ENCODE assay signal across 19 cellular contexts in genomic region chr22:48758021-48758561, GRCh38.
A peak's percentile ranks its signal among the peaks of the same experiment; 100 is the strongest.
DNase-seq lines count a peak whose midpoint lies in the region; ATAC-seq, FAIRE-seq and TF ChIP-seq lines count a peak whose summit lies in the region.
"Had no signal": no experiment of that assay in that cellular context is flagged by ENCODE, and none has a peak within 500 bp of the region (broad histone marks: within the 10 kb centered on the region; RNA-seq: fewer than 3 reads in every experiment).

No MANE protein-coding gene starts in this region.

- TF ChIP-seq CTCF in esophagus muscularis mucosa (IDR thresholded peaks at IDR 0.05) (no peak), gastrocnemius medialis (IDR thresholded peaks at IDR 0.05 in 4 of 5, conservative IDR thresholded peaks at IDR 0.05 in 1 of 5) (no peak)

- DNase-seq in NCI-H2107 treated with DMSO at 0.1 percent for 48 hours (lab: John Stamatoyannopoulos, UW; ENCODE audit: unreplicated experiment) (peak; percentile 7), NCI-H2107 (lab: John Stamatoyannopoulos, UW) (no peak), NCI-H128 (lab: John Stamatoyannopoulos, UW; ENCODE audit: unreplicated experiment) (peak; percentile 27), esophagus muscularis mucosa (ENCODE audit: extremely low spot score) (peak; percentile 88), small intestine (peak; percentile 2), gastrocnemius medialis (no peak)
- DNase-seq in activated T-helper 1 cell treated with anti-CD3 and anti-CD28 coated beads, Interleukin-12 subunit alpha, Interleukin-12 subunit beta, Interleukin-2, Interleukin-4 antibody, amounts not matched to agents 30 ng/mL and 10 ng/mL and 1 ng/mL, durations not matched to agents 14 hours and 24 hours and 36 hours (ENCODE audit: low spot score): no peak
- DNase-seq: activated naive CD8-positive, alpha-beta T cell treated with anti-CD3 and anti-CD28 coated beads, Interleukin-2, amount 10 ng/mL, durations not matched to agents 7 days and 5 days; GF-D8; kidney glomerular epithelial cell; naive B cell; NCI-H1694 treated with DMSO at 0.1 percent for 48 hours; stimulated activated CD4-positive, alpha-beta T cell treated with anti-CD3 and anti-CD28 coated beads, Interleukin-4, amount 100 ng/mL, for 4 hours had no signal

- peaks cover 0 to 66% (median 0%) of the 10 kb centered on the region in 4 donors for H3K27me3 ChIP-seq in esophagus muscularis mucosa
- H3K27me3 ChIP-seq in small intestine (ENCODE audit: control insufficient read depth in 2 of 2, insufficient read depth in 2 of 2, low read length in 2 of 2): no peaks in the 10 kb centered on the region
- no peaks in the 10 kb centered on the region for H3K27me3 ChIP-seq in gastrocnemius medialis

- no peak overlapping the region for H3K4me3 Mint-ChIP-seq in activated T-helper 1 cell treated with anti-CD3 and anti-CD28 coated beads, Interleukin-12 subunit alpha, Interleukin-12 subunit beta, Interleukin-2, Interleukin-4 antibody, amounts not matched to agents 30 ng/mL and 10 ng/mL and 1 ng/mL, durations not matched to agents 14 hours and 24 hours and 36 hours
- H3K4me3 Mint-ChIP-seq: activated naive CD8-positive, alpha-beta T cell treated with anti-CD3 and anti-CD28 coated beads, Interleukin-2, amount 10 ng/mL, durations not matched to agents 7 days and 5 days; CD8-positive, alpha-beta T cell; IgD-negative memory B cell; naive B cell; stimulated activated memory B cell treated with anti-CD40 and anti-IgM and Interleukin-4, amounts not matched to agents 10 μg/mL and 1 μg/mL and 100 μg/mL, for 72 hours had no signal

- H3K27ac ChIP-seq in esophagus muscularis mucosa (replicated peaks in 1 of 4) (no peak overlapping the region), small intestine (ENCODE audit: low read depth in 1 of 2, low read length in 1 of 2) (no peak overlapping the region), gastrocnemius medialis (no peak overlapping the region)
- H3K27ac ChIP-seq: epithelial cell of prostate had no signal

- in situ Hi-C loops in gastrocnemius medialis (cut with MboI; ENCODE audit: low sequenced_read_pairs in 4 of 4): no loop called here

- H3K4me1 ChIP-seq in esophagus muscularis mucosa (no peaks in the 10 kb centered on the region), small intestine (ENCODE audit: control insufficient read depth in 2 of 2, insufficient read depth in 1 of 2, low read depth in 1 of 2, low read length in 1 of 2) (no peaks in the 10 kb centered on the region), gastrocnemius medialis (no peaks in the 10 kb centered on the region)

- peaks cover 3% of the 10 kb centered on the region for H3K27me3 Mint-ChIP-seq in activated T-helper 1 cell treated with anti-CD3 and anti-CD28 coated beads, Interleukin-12 subunit alpha, Interleukin-12 subunit beta, Interleukin-2, Interleukin-4 antibody, amounts not matched to agents 30 ng/mL and 10 ng/mL and 1 ng/mL, durations not matched to agents 14 hours and 24 hours and 36 hours (ENCODE audit: insufficient read depth)

- H3K9me3 ChIP-seq in esophagus muscularis mucosa: no peaks in the 10 kb centered on the region
- H3K9me3 ChIP-seq in small intestine (ENCODE audit: control insufficient read depth, low read depth): no peaks in the 10 kb centered on the region
- H3K9me3 ChIP-seq in gastrocnemius medialis: no peaks in the 10 kb centered on the region

- ATAC-seq in gastrocnemius medialis: no peak
- no peak for ATAC-seq in HG03460 (IDR thresholded peaks at IDR 0.05; ENCODE audit: unreplicated experiment)
- ATAC-seq: CD8-positive, alpha-beta T cell; stimulated activated memory B cell treated with anti-CD40 and anti-IgM and Interleukin-4, amounts not matched to agents 10 μg/mL and 1 μg/mL and 100 μg/mL, for 72 hours had no signal

- intact Hi-C loops in esophagus muscularis mucosa (cut with DNase I): no loop called here
- intact Hi-C loops in gastrocnemius medialis (cut with DNase I; ENCODE audit: low total_unique reads): no loop called here
- intact Hi-C loops in activated T-helper 1 cell treated with anti-CD3 and anti-CD28 coated beads, Interleukin-12 subunit alpha, Interleukin-12 subunit beta, Interleukin-2, Interleukin-4 antibody, amounts not matched to agents 30 ng/mL and 10 ng/mL and 1 ng/mL, durations not matched to agents 14 hours and 24 hours and 36 hours (cut with micrococcal nuclease): no loop called here

- 89% methylated on average over 12 of the region's 14 CpGs for WGBS in esophagus muscularis mucosa
- 32 to 74% (median 47%) methylated on average over 14 of the region's 14 CpGs for WGBS in small intestine, 3 donors

- H3K4me3 ChIP-seq in esophagus muscularis mucosa: no peak overlapping the region
- no peak overlapping the region for H3K4me3 ChIP-seq in small intestine (ENCODE audit: low read depth in 1 of 2, low read length in 2 of 2)
- H3K4me3 ChIP-seq in gastrocnemius medialis: no peak overlapping the region

- FAIRE-seq in small intestine (lab: Jason Lieb, UNC): no peak
- FAIRE-seq: GM19239 had no signal

- no peaks in the 10 kb centered on the region for H3K9me3 Mint-ChIP-seq in activated T-helper 1 cell treated with anti-CD3 and anti-CD28 coated beads, Interleukin-12 subunit alpha, Interleukin-12 subunit beta, Interleukin-2, Interleukin-4 antibody, amounts not matched to agents 30 ng/mL and 10 ng/mL and 1 ng/mL, durations not matched to agents 14 hours and 24 hours and 36 hours
- H3K9me3 Mint-ChIP-seq: activated naive CD8-positive, alpha-beta T cell treated with anti-CD3 and anti-CD28 coated beads, Interleukin-2, amount 10 ng/mL, durations not matched to agents 7 days and 5 days; CD8-positive, alpha-beta T cell had no signal

- H3K27ac Mint-ChIP-seq in activated T-helper 1 cell treated with anti-CD3 and anti-CD28 coated beads, Interleukin-12 subunit alpha, Interleukin-12 subunit beta, Interleukin-2, Interleukin-4 antibody, amounts not matched to agents 30 ng/mL and 10 ng/mL and 1 ng/mL, durations not matched to agents 14 hours and 24 hours and 36 hours: no peak overlapping the region
- H3K27ac Mint-ChIP-seq: activated naive CD8-positive, alpha-beta T cell treated with anti-CD3 and anti-CD28 coated beads, Interleukin-2, amount 10 ng/mL, durations not matched to agents 7 days and 5 days; CD8-positive, alpha-beta T cell; IgD-negative memory B cell; stimulated activated memory B cell treated with anti-CD40 and anti-IgM and Interleukin-4, amounts not matched to agents 10 μg/mL and 1 μg/mL and 100 μg/mL, for 72 hours had no signal

- TF ChIP-seq POLR2A in esophagus muscularis mucosa (IDR thresholded peaks at IDR 0.05; ENCODE audit: low read depth) (no peak), gastrocnemius medialis (IDR thresholded peaks at IDR 0.05) (no peak)

- no peaks in the 10 kb centered on the region for H3K36me3 Mint-ChIP-seq in activated T-helper 1 cell treated with anti-CD3 and anti-CD28 coated beads, Interleukin-12 subunit alpha, Interleukin-12 subunit beta, Interleukin-2, Interleukin-4 antibody, amounts not matched to agents 30 ng/mL and 10 ng/mL and 1 ng/mL, durations not matched to agents 14 hours and 24 hours and 36 hours (ENCODE audit: low read depth)
- H3K36me3 Mint-ChIP-seq: activated naive CD8-positive, alpha-beta T cell treated with anti-CD3 and anti-CD28 coated beads, Interleukin-2, amount 10 ng/mL, durations not matched to agents 7 days and 5 days; CD8-positive, alpha-beta T cell; IgD-negative memory B cell; naive B cell; stimulated activated memory B cell treated with anti-CD40 and anti-IgM and Interleukin-4, amounts not matched to agents 10 μg/mL and 1 μg/mL and 100 μg/mL, for 72 hours had no signal

- H3K36me3 ChIP-seq in esophagus muscularis mucosa (no peaks in the 10 kb centered on the region), small intestine (ENCODE audit: control insufficient read depth in 2 of 2, insufficient read depth in 2 of 2, low read length in 2 of 2) (no peaks in the 10 kb centered on the region), gastrocnemius medialis (no peaks in the 10 kb centered on the region)

- no peak for TF ChIP-seq EP300 in esophagus muscularis mucosa (IDR thresholded peaks at IDR 0.05)

- no peaks in the 10 kb centered on the region for H3K4me1 Mint-ChIP-seq in activated T-helper 1 cell treated with anti-CD3 and anti-CD28 coated beads, Interleukin-12 subunit alpha, Interleukin-12 subunit beta, Interleukin-2, Interleukin-4 antibody, amounts not matched to agents 30 ng/mL and 10 ng/mL and 1 ng/mL, durations not matched to agents 14 hours and 24 hours and 36 hours (ENCODE audit: low read depth)
- H3K4me1 Mint-ChIP-seq: activated naive CD8-positive, alpha-beta T cell treated with anti-CD3 and anti-CD28 coated beads, Interleukin-2, amount 10 ng/mL, durations not matched to agents 7 days and 5 days; IgD-negative memory B cell; naive B cell; stimulated activated memory B cell treated with anti-CD40 and anti-IgM and Interleukin-4, amounts not matched to agents 10 μg/mL and 1 μg/mL and 100 μg/mL, for 72 hours had no signal

Comparison
In these comparisons a context has a peak if more than half of its experiments do, and no peak if none do; other contexts are left out.
1. DNase-seq: peak in NCI-H2107 treated with DMSO at 0.1 percent for 48 hours (single experiment), NCI-H128 (single experiment), esophagus muscularis mucosa (single experiment) and small intestine (single experiment); none in NCI-H2107 (single experiment), gastrocnemius medialis (0 of 2) and activated T-helper 1 cell treated with anti-CD3 and anti-CD28 coated beads, Interleukin-12 subunit alpha, Interleukin-12 subunit beta, Interleukin-2, Interleukin-4 antibody, amounts not matched to agents 30 ng/mL and 10 ng/mL and 1 ng/mL, durations not matched to agents 14 hours and 24 hours and 36 hours (single experiment).